ENCODE assay signal across 33 cellular contexts in genomic region chr19:23554548-23554947, GRCh38.
DNase-seq lines count a peak whose midpoint lies in the region; ATAC-seq, FAIRE-seq and TF ChIP-seq lines count a peak whose summit lies in the region.
"Had no signal": no experiment of that assay in that cellular context is flagged by ENCODE, and none has a peak within 500 bp of the region (broad histone marks: within the 10 kb centered on the region; RNA-seq: fewer than 3 reads in every experiment).

No MANE protein-coding gene starts in this region.

- H2AFZ ChIP-seq in PC-3 (ENCODE audit: low read length) = no peak overlapping the region

- FAIRE-seq in bronchial epithelial cell (lab: Jason Lieb, UNC) = no peak
- FAIRE-seq: endometrium, GM18507, H1, pancreas, small intestine had no signal

- CTCF ChIA-PET in MCF 10A (lab: Yijun Ruan, JAX) = no interaction called here
- CTCF ChIA-PET in PC-3 (lab: Charles Lee) = no interaction called here

- H3K9me3 ChIP-seq in breast epithelium (peaks cover 0 to 3% of the 10 kb centered on the region in 2 donors), PC-3 (ENCODE audit: low read length) (peaks cover 18% of the 10 kb centered on the region)
- H3K9me3 ChIP-seq: body of pancreas, gastroesophageal sphincter, pancreas had no signal

- H3K27me3 ChIP-seq in breast epithelium (no peaks in the 10 kb centered on the region), PC-3 (ENCODE audit: low read length) (no peaks in the 10 kb centered on the region), bronchial epithelial cell (ENCODE audit: control insufficient read depth, insufficient read depth, low read length) (no peaks in the 10 kb centered on the region)
- H3K27me3 ChIP-seq: body of pancreas, dorsolateral prefrontal cortex, gastroesophageal sphincter, pancreas had no signal

- H3K27me3 Mint-ChIP-seq in MCF 10A (ENCODE audit: insufficient read depth, unreplicated experiment) = no peaks in the 10 kb centered on the region
- H3K27me3 Mint-ChIP-seq: activated naive CD8-positive, alpha-beta T cell treated with anti-CD3 and anti-CD28 coated beads, Interleukin-2, amount 50 U/mL, for 24 hours had no signal

- H4K20me1 ChIP-seq in PC-3 (ENCODE audit: low read length) = no peaks in the 10 kb centered on the region

- H3K36me3 Mint-ChIP-seq in MCF 10A (ENCODE audit: insufficient read depth, unreplicated experiment) = no peaks in the 10 kb centered on the region

- H3F3A ChIP-seq in PC-3 (ENCODE audit: low read length, unreplicated experiment) = no peaks in the 10 kb centered on the region

- no peaks in the 10 kb centered on the region for H3K79me2 ChIP-seq in PC-3 (ENCODE audit: low read length)

- no TSS peak for BruUV-seq in MCF 10A (replicated peaks; lab: Mats Ljungman, UMichigan)
- no TSS peak for BruUV-seq in PC-3 (replicated peaks; lab: Mats Ljungman, UMichigan)

- peak overlapping the region; percentile 77 for H3K9ac ChIP-seq in PC-3 (ENCODE audit: low read length)
- H3K9ac ChIP-seq: KMS-11 had no signal

- H3K27ac Mint-ChIP-seq in MCF 10A (ENCODE audit: low read depth, unreplicated experiment) = no peak overlapping the region
- H3K27ac Mint-ChIP-seq: activated naive CD8-positive, alpha-beta T cell treated with anti-CD3 and anti-CD28 coated beads, Interleukin-2, amount 50 U/mL, for 24 hours; T-helper 1 cell treated with Interleukin-12 subunit alpha and Interleukin-12 subunit beta and Interleukin-4 antibody, amounts not matched to agents 30 μg/mL and 1 μg/mL, for 36 hours had no signal

- ATAC-seq in PC-3 (peak; percentile 47), GM19395 (IDR thresholded peaks at IDR 0.05; ENCODE audit: unreplicated experiment) (no peak), GM18505 (IDR thresholded peaks at IDR 0.05; ENCODE audit: unreplicated experiment) (no peak)
- ATAC-seq: activated CD4-positive, CD25-positive, alpha-beta regulatory T cell treated with anti-CD3 and anti-CD28 coated beads, Interleukin-2, amount 50 U/mL, for 24 hours; activated naive CD8-positive, alpha-beta T cell treated with anti-CD3 and anti-CD28 coated beads, Interleukin-2, amount 50 U/mL, for 24 hours; body of pancreas; gastroesophageal sphincter; left lobe of liver; pancreas had no signal

- H3K4me2 ChIP-seq in PC-3 (ENCODE audit: low read length) = 0 out of 2 replicates have a peak overlapping the region, but pooled peaks have one; percentile 17
- H3K4me2 ChIP-seq: KMS-11 had no signal

- TF ChIP-seq POLR2A in breast epithelium (IDR thresholded peaks at IDR 0.05) = no peak
- TF ChIP-seq POLR2A in GM18505 (IDR thresholded peaks at IDR 0.05; ENCODE audit: borderline replicate concordance, extremely low read depth, insufficient read depth, insufficient read length) = no peak

- DNase-seq in MCF 10A (ENCODE audit: unreplicated experiment) (peak; percentile 82), breast epithelium (ENCODE audit: low spot score in 2 of 2) (no peak), PC-3 (peak; percentile 83), bronchial epithelial cell (ENCODE audit: low read depth) (peak; percentile 24), superior temporal gyrus (ENCODE audit: extremely low spot score) (no peak), cortex of kidney (lab: John Stamatoyannopoulos, UW) (no peak)
- DNase-seq: activated CD4-positive, alpha-beta T cell treated with anti-CD3 and anti-CD28 coated beads, Interleukin-2, amount 50 U/mL, for 48 hours; activated naive CD4-positive, alpha-beta T cell; activated naive CD8-positive, alpha-beta T cell treated with anti-CD3 and anti-CD28 coated beads, Interleukin-2, amount 50 U/mL, for 24 hours; body of pancreas; cerebellar nuclear complex; DMS79 treated with DMSO at 0.1 percent for 48 hours; dorsolateral prefrontal cortex; hypothalamus; mesenchymal stem cell; NCI-H1417 treated with DMSO at 0.1 percent for 48 hours; NCI-H2081 treated with DMSO at 0.1 percent for 48 hours; NCI-H774; pancreas; small intestine; stimulated activated naive CD4-positive, alpha-beta T cell treated with Interleukin-2 at 50 U/mL for 16 hours had no signal

- intact Hi-C loops in MCF 10A (cut with micrococcal nuclease) (no loop called here), breast epithelium (cut with DNase I; ENCODE audit: low total_unique reads) (no loop called here), PC-3 (cut with micrococcal nuclease) (loop anchor here (5.0 kb wide), 1 partner anchor 162 kb away; no protein-coding TSS in a partner anchor)

- H3K4me1 Mint-ChIP-seq in MCF 10A (ENCODE audit: insufficient read depth, unreplicated experiment) = peaks cover 14% of the 10 kb centered on the region
- H3K4me1 Mint-ChIP-seq: activated naive CD8-positive, alpha-beta T cell treated with anti-CD3 and anti-CD28 coated beads, Interleukin-2, amount 50 U/mL, for 24 hours; neural crest cell had no signal

- no peaks in the 10 kb centered on the region for H3K4me1 ChIP-seq in breast epithelium
- peaks cover 47% of the 10 kb centered on the region for H3K4me1 ChIP-seq in PC-3 (ENCODE audit: insufficient read depth, low read length)
- H3K4me1 ChIP-seq: body of pancreas, gastroesophageal sphincter, pancreas had no signal

- peaks cover 32% of the 10 kb centered on the region for H3K9me3 Mint-ChIP-seq in MCF 10A (ENCODE audit: unreplicated experiment)

- no peak for TF ChIP-seq CTCF in MCF 10A (IDR thresholded peaks at IDR 0.05; ENCODE audit: unreplicated experiment)
- no peak for TF ChIP-seq CTCF in breast epithelium (IDR thresholded peaks at IDR 0.05)
- no peak for TF ChIP-seq CTCF in PC-3 (conservative IDR thresholded peaks at IDR 0.05; ENCODE audit: low read depth, low read length)
- no peak for TF ChIP-seq CTCF in bronchial epithelial cell (IDR thresholded peaks at IDR 0.05; ENCODE audit: insufficient read depth, low read length, severe bottlenecking)

- H3K4me3 ChIP-seq in breast epithelium = no peak overlapping the region
- H3K4me3 ChIP-seq in PC-3 (ENCODE audit: low read length) = no peak overlapping the region
- H3K4me3 ChIP-seq in bronchial epithelial cell (ENCODE audit: low read depth, low read length) = no peak overlapping the region
- H3K4me3 ChIP-seq: body of pancreas, dorsolateral prefrontal cortex, gastroesophageal sphincter, pancreas had no signal

- H3K36me3 ChIP-seq in breast epithelium (no peaks in the 10 kb centered on the region), PC-3 (ENCODE audit: low read depth, low read length) (peaks cover 45% of the 10 kb centered on the region), bronchial epithelial cell (ENCODE audit: control insufficient read depth, insufficient read depth, low read length) (no peaks in the 10 kb centered on the region)
- H3K36me3 ChIP-seq: gastroesophageal sphincter, pancreas had no signal

- H3K4me3 Mint-ChIP-seq in MCF 10A (ENCODE audit: unreplicated experiment) = no peak overlapping the region
- H3K4me3 Mint-ChIP-seq: activated naive CD8-positive, alpha-beta T cell treated with anti-CD3 and anti-CD28 coated beads, Interleukin-2, amount 50 U/mL, for 24 hours; neural crest cell; T-helper 1 cell treated with Interleukin-12 subunit alpha and Interleukin-12 subunit beta and Interleukin-4 antibody, amounts not matched to agents 30 μg/mL and 1 μg/mL, for 36 hours had no signal

- POLR2A ChIA-PET in MCF 10A (lab: Yijun Ruan, JAX) (interaction anchor here (0.6 kb wide), 1 partner anchor 213 kb away, joined by 3 read pairs; no protein-coding TSS in a partner anchor), PC-3 (lab: Charles Lee; ENCODE audit: unreplicated experiment) (no interaction called here)

- H3K27ac ChIP-seq in breast epithelium (no peak overlapping the region), PC-3 (ENCODE audit: low read length) (peak overlapping the region; percentile 96)
- H3K27ac ChIP-seq: 22Rv1, body of pancreas, dorsolateral prefrontal cortex, gastroesophageal sphincter, KMS-11, pancreas had no signal

- H3K9me2 ChIP-seq in PC-3 (replicated peaks; ENCODE audit: low read length) = no peaks in the 10 kb centered on the region

Comparison
In these comparisons a context has a peak if more than half of its experiments do, and no peak if none do; other contexts are left out.
1. DNase-seq: peak in MCF 10A (single experiment), PC-3 (single experiment) and bronchial epithelial cell (single experiment); none in breast epithelium (0 of 2), superior temporal gyrus (single experiment) and cortex of kidney (single experiment).